Comparison of ENCODE assay signal across 32 cellular contexts in genomic region chr7:134195252-134195651, GRCh38.
"Had no signal": no experiment of that assay in that cellular context is flagged by ENCODE, and none has a peak within 500 bp of the region (broad histone marks: within the 10 kb centered on the region; RNA-seq: fewer than 3 reads in every experiment).

No MANE protein-coding gene starts in this region.

- H3K4me3 ChIP-seq: adrenal gland, ascending aorta, body of pancreas, breast epithelium, cardiac muscle cell had no signal

- ATAC-seq: activated naive CD4-positive, alpha-beta T cell treated with anti-CD3 and anti-CD28 coated beads, Interleukin-2, amount 50 U/mL, for 72 hours; activated naive CD8-positive, alpha-beta T cell treated with anti-CD3 and anti-CD28 coated beads, Interleukin-2, amount 50 U/mL, for 24 hours; activated T-cell treated with anti-CD3 and anti-CD28 coated beads, Interleukin-2, amount 50 U/mL, for 4 hours; activated T-cell treated with anti-CD3 and anti-CD28 coated beads, Interleukin-2, amount 50 U/mL, for 72 hours; activated T-helper 17 cell treated with anti-CD3 and anti-CD28 coated beads, Interleukin-2, amount 50 U/mL, for 72 hours; body of pancreas had no signal

- H3K36me3 ChIP-seq: adrenal gland, ascending aorta, brain microvascular endothelial cell, breast epithelium, cardiac muscle cell had no signal

- FAIRE-seq: astrocyte, bronchial epithelial cell had no signal

- H3K4me1 ChIP-seq: adrenal gland, ascending aorta, body of pancreas, breast epithelium had no signal

- DNase-seq: activated effector memory CD4-positive, alpha-beta T cell treated with anti-CD3 and anti-CD28 coated beads, Interleukin-2, amount 50 U/mL, for 16 hours; activated effector memory CD4-positive, alpha-beta T cell treated with Interleukin-2 at 50 U/mL for 16 hours; activated gamma-delta T cell; activated gamma-delta T cell treated with Interleukin-2 at 50 U/mL for 16 hours; activated naive CD4-positive, alpha-beta T cell; activated naive CD4-positive, alpha-beta T cell treated with anti-CD3 and anti-CD28 coated beads for 36 hours; activated naive CD4-positive, alpha-beta T cell treated with anti-CD3 and anti-CD28 coated beads, Interleukin-2, amount 10 ng/mL, durations not matched to agents 7 days and 5 days; activated naive CD4-positive, alpha-beta T cell treated with anti-CD3 and anti-CD28 coated beads, Interleukin-2, amount 50 U/mL, for 16 hours; activated naive CD4-positive, alpha-beta T cell treated with Interleukin-2 at 50 U/mL for 16 hours; activated naive CD8-positive, alpha-beta T cell treated with anti-CD3 and anti-CD28 coated beads for 36 hours; activated naive CD8-positive, alpha-beta T cell treated with anti-CD3 and anti-CD28 coated beads, Interleukin-2, amount 10 ng/mL, durations not matched to agents 7 days and 5 days; activated naive CD8-positive, alpha-beta T cell treated with anti-CD3 and anti-CD28 coated beads, Interleukin-2, amount 50 U/mL, for 24 hours; activated T-cell treated with anti-CD3 and anti-CD28 coated beads, Interleukin-2, amount 50 U/mL, for 4 hours; activated T-cell treated with anti-CD3 and anti-CD28 coated beads, Interleukin-2, amount 50 U/mL, for 48 hours; activated T-cell treated with anti-CD3 and anti-CD28 coated beads, Interleukin-2, amount 50 U/mL, for 72 hours; adrenal gland; amniotic stem cell; amygdala; anterior cingulate cortex; aorta; body of pancreas; brain microvascular endothelial cell; caudate nucleus; central memory CD4-positive, alpha-beta T cell; cerebellar nuclear complex had no signal

- H3K9me3 ChIP-seq: adrenal gland, ascending aorta, body of pancreas, breast epithelium had no signal

- H3K27me3 ChIP-seq: adrenal gland, ascending aorta, body of pancreas, brain microvascular endothelial cell, breast epithelium, cardiac muscle cell had no signal

- H3K27ac ChIP-seq: adrenal gland, ascending aorta, body of pancreas, brain microvascular endothelial cell, breast epithelium, cardiac muscle cell had no signal
